Comparison of ENCODE assay signal across 1 cellular context in genomic region chr14:100203962-100204834, GRCh38.
A peak's percentile ranks its signal among the peaks of the same experiment; 100 is the strongest.
TF ChIP-seq lines count a peak whose summit lies in the region.

No MANE protein-coding gene starts in this region.

TF ChIP-seq in HepG2, 621 proteins besides CTCF, POLR2A, EP300 and RAD21 (continued from another document and continues in another):
- TF ChIP-seq, protein P1, sequence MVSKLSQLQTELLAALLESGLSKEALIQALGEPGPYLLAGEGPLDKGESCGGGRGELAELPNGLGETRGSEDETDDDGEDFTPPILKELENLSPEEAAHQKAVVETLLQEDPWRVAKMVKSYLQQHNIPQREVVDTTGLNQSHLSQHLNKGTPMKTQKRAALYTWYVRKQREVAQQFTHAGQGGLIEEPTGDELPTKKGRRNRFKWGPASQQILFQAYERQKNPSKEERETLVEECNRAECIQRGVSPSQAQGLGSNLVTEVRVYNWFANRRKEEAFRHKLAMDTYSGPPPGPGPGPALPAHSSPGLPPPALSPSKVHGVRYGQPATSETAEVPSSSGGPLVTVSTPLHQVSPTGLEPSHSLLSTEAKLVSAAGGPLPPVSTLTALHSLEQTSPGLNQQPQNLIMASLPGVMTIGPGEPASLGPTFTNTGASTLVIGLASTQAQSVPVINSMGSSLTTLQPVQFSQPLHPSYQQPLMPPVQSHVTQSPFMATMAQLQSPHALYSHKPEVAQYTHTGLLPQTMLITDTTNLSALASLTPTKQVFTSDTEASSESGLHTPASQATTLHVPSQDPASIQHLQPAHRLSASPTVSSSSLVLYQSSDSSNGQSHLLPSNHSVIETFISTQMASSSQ (IDR thresholded peaks at IDR 0.05; ENCODE audit: low read depth): no peak
- TF ChIP-seq, protein P1 (CRISPR knock-in tag; IDR thresholded peaks at IDR 0.05; ENCODE audit: borderline replicate concordance): no peak
- TF ChIP-seq ZBTB49 (CRISPR knock-in tag; IDR thresholded peaks at IDR 0.05; ENCODE audit: borderline replicate concordance) (no peak), ZNF792 (CRISPR knock-in tag; IDR thresholded peaks at IDR 0.05) (no peak), TRIM22 (IDR thresholded peaks at IDR 0.05) (no peak), POGK (CRISPR knock-in tag; conservative IDR thresholded peaks at IDR 0.05) (0 out of 2 replicates have a peak, but pooled peaks have one; percentile 42), ZNF891 (CRISPR knock-in tag; IDR thresholded peaks at IDR 0.05) (no peak), ZBTB38 (CRISPR knock-in tag; IDR thresholded peaks at IDR 0.05) (no peak), U2AF1 (optimal IDR thresholded peaks at IDR 0.05; ENCODE audit: low read depth, low read length) (no peak), HNF1B (CRISPR knock-in tag; IDR thresholded peaks at IDR 0.05) (no peak; the same call in 1 of the 2 replicates), ZNF768 (CRISPR knock-in tag; IDR thresholded peaks at IDR 0.05) (no peak), GABPB1 (CRISPR knock-in tag; IDR thresholded peaks at IDR 0.05) (no peak), ZNF446 (CRISPR knock-in tag; IDR thresholded peaks at IDR 0.05) (no peak), SETDB1 (CRISPR knock-in tag; IDR thresholded peaks at IDR 0.05; ENCODE audit: borderline replicate concordance) (no peak), ZC3H4 (CRISPR knock-in tag; IDR thresholded peaks at IDR 0.05; ENCODE audit: borderline replicate concordance) (no peak), DNMT3B (CRISPR knock-in tag; conservative IDR thresholded peaks at IDR 0.05) (peak; percentile 69; the same call in 1 of the 2 replicates), KLF15 (CRISPR knock-in tag; IDR thresholded peaks at IDR 0.05; ENCODE audit: borderline replicate concordance) (no peak), CCDC6 (CRISPR knock-in tag; IDR thresholded peaks at IDR 0.05) (no peak), PHF8 (CRISPR knock-in tag; IDR thresholded peaks at IDR 0.05) (no peak), ZNF101 (CRISPR knock-in tag; IDR thresholded peaks at IDR 0.05; ENCODE audit: borderline replicate concordance, low read depth) (no peak), ZNF451 (CRISPR knock-in tag; IDR thresholded peaks at IDR 0.05) (no peak), NR2F6 (IDR thresholded peaks at IDR 0.05) (peak; percentile 87), NR2F6 (CRISPR knock-in tag; IDR thresholded peaks at IDR 0.05) (peak; percentile 93), ZNF616 (CRISPR knock-in tag; IDR thresholded peaks at IDR 0.05; ENCODE audit: low read depth) (no peak)
- TF ChIP-seq, protein P2, sequence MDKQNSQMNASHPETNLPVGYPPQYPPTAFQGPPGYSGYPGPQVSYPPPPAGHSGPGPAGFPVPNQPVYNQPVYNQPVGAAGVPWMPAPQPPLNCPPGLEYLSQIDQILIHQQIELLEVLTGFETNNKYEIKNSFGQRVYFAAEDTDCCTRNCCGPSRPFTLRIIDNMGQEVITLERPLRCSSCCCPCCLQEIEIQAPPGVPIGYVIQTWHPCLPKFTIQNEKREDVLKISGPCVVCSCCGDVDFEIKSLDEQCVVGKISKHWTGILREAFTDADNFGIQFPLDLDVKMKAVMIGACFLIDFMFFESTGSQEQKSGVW (CRISPR knock-in tag; IDR thresholded peaks at IDR 0.05; ENCODE audit: borderline replicate concordance): no peak
- TF ChIP-seq, protein P3, sequence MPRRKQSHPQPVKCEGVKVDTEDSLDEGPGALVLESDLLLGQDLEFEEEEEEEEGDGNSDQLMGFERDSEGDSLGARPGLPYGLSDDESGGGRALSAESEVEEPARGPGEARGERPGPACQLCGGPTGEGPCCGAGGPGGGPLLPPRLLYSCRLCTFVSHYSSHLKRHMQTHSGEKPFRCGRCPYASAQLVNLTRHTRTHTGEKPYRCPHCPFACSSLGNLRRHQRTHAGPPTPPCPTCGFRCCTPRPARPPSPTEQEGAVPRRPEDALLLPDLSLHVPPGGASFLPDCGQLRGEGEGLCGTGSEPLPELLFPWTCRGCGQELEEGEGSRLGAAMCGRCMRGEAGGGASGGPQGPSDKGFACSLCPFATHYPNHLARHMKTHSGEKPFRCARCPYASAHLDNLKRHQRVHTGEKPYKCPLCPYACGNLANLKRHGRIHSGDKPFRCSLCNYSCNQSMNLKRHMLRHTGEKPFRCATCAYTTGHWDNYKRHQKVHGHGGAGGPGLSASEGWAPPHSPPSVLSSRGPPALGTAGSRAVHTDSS (CRISPR knock-in tag; conservative IDR thresholded peaks at IDR 0.05): no peak
- TF ChIP-seq, protein P4, sequence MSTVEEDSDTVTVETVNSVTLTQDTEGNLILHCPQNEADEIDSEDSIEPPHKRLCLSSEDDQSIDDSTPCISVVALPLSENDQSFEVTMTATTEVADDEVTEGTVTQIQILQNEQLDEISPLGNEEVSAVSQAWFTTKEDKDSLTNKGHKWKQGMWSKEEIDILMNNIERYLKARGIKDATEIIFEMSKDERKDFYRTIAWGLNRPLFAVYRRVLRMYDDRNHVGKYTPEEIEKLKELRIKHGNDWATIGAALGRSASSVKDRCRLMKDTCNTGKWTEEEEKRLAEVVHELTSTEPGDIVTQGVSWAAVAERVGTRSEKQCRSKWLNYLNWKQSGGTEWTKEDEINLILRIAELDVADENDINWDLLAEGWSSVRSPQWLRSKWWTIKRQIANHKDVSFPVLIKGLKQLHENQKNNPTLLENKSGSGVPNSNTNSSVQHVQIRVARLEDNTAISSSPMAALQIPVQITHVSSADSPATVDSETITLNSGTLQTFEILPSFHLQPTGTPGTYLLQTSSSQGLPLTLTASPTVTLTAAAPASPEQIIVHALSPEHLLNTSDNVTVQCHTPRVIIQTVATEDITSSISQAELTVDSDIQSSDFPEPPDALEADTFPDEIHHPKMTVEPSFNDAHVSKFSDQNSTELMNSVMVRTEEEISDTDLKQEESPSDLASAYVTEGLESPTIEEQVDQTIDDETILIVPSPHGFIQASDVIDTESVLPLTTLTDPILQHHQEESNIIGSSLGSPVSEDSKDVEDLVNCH (CRISPR knock-in tag; IDR thresholded peaks at IDR 0.05): no peak
- TF ChIP-seq, protein P5, sequence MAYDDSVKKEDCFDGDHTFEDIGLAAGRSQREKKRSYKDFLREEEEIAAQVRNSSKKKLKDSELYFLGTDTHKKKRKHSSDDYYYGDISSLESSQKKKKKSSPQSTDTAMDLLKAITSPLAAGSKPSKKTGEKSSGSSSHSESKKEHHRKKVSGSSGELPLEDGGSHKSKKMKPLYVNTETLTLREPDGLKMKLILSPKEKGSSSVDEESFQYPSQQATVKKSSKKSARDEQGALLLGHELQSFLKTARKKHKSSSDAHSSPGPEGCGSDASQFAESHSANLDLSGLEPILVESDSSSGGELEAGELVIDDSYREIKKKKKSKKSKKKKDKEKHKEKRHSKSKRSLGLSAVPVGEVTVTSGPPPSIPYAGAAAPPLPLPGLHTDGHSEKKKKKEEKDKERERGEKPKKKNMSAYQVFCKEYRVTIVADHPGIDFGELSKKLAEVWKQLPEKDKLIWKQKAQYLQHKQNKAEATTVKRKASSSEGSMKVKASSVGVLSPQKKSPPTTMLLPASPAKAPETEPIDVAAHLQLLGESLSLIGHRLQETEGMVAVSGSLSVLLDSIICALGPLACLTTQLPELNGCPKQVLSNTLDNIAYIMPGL (CRISPR knock-in tag; IDR thresholded peaks at IDR 0.05; ENCODE audit: borderline replicate concordance in 1 of 2, low read depth in 1 of 2): peak in 1 of 2 experiments; percentile 32; a peak in 1 of 4 replicates
- TF ChIP-seq, protein P6, sequence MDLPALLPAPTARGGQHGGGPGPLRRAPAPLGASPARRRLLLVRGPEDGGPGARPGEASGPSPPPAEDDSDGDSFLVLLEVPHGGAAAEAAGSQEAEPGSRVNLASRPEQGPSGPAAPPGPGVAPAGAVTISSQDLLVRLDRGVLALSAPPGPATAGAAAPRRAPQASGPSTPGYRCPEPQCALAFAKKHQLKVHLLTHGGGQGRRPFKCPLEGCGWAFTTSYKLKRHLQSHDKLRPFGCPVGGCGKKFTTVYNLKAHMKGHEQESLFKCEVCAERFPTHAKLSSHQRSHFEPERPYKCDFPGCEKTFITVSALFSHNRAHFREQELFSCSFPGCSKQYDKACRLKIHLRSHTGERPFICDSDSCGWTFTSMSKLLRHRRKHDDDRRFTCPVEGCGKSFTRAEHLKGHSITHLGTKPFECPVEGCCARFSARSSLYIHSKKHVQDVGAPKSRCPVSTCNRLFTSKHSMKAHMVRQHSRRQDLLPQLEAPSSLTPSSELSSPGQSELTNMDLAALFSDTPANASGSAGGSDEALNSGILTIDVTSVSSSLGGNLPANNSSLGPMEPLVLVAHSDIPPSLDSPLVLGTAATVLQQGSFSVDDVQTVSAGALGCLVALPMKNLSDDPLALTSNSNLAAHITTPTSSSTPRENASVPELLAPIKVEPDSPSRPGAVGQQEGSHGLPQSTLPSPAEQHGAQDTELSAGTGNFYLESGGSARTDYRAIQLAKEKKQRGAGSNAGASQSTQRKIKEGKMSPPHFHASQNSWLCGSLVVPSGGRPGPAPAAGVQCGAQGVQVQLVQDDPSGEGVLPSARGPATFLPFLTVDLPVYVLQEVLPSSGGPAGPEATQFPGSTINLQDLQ (CRISPR knock-in tag; IDR thresholded peaks at IDR 0.05): no peak
